In genomic region chr4:147056951-147057630, GRCh38 we compare ENCODE assay signal across 8 cellular contexts.
DNase-seq lines count a peak whose midpoint lies in the region; ATAC-seq and TF ChIP-seq lines count a peak whose summit lies in the region.

No MANE protein-coding gene starts in this region.

- POLR2A ChIA-PET in HEK293 (lab: Yijun Ruan, JAX) = no interaction called here

- no peaks in the 10 kb centered on the region for H3K36me3 Mint-ChIP-seq in activated T-helper 17 cell treated with anti-CD3 and anti-CD28 coated beads, Interleukin-2, amount 50 U/mL, for 72 hours (ENCODE audit: low read depth)

- H3K9me3 ChIP-seq in HEK293 (ENCODE audit: control insufficient read depth, insufficient read depth, low read depth, low read length) (no peaks in the 10 kb centered on the region), lower lobe of right lung (no peaks in the 10 kb centered on the region)

- H3K4me1 Mint-ChIP-seq in activated T-helper 17 cell treated with anti-CD3 and anti-CD28 coated beads, Interleukin-2, amount 50 U/mL, for 72 hours = no peaks in the 10 kb centered on the region

- no peak for ATAC-seq in activated T-helper 17 cell treated with anti-CD3 and anti-CD28 coated beads, Interleukin-2, amount 50 U/mL, for 72 hours (replicated peaks)
- peak in 1 of 2 donors; percentile 74 for ATAC-seq in lower lobe of right lung
- no peak for ATAC-seq in GM21390 (IDR thresholded peaks at IDR 0.05; ENCODE audit: unreplicated experiment)
- no peak for ATAC-seq in GM21447 (IDR thresholded peaks at IDR 0.05; ENCODE audit: unreplicated experiment)

- intact Hi-C loops in lower lobe of right lung (cut with DNase I) = no loop called here

- no peak overlapping the region for H3K4me3 ChIP-seq in HEK293 (ENCODE audit: low read depth, low read length)
- H3K4me3 ChIP-seq in lower lobe of right lung = peak overlapping the region; percentile 48

- H3K36me3 ChIP-seq in HEK293 (ENCODE audit: control insufficient read depth in 2 of 2, insufficient read depth in 1 of 2, low read length in 2 of 2) = no peaks in the 10 kb centered on the region
- no peaks in the 10 kb centered on the region for H3K36me3 ChIP-seq in lower lobe of right lung

- H3K27me3 ChIP-seq in lower lobe of right lung (ENCODE audit: low read depth) = no peaks in the 10 kb centered on the region

- H3K27ac ChIP-seq in HEK293 (ENCODE audit: extremely low read depth, low read depth, low read length) (no peak overlapping the region), lower lobe of right lung (peak overlapping the region; percentile 70)

- H3K9me3 Mint-ChIP-seq in activated T-helper 17 cell treated with anti-CD3 and anti-CD28 coated beads, Interleukin-2, amount 50 U/mL, for 72 hours = no peaks in the 10 kb centered on the region

- in situ Hi-C loops in ACHN (cut with HindIII; ENCODE audit: low pct_ligation_motif_present, low pct_unique_long_range_greater_than_20kb, low sequenced_read_pairs) = no loop called here

- CTCF ChIA-PET in HEK293 (lab: Yijun Ruan, JAX) = interaction anchor here (1.2 kb wide), 1 partner anchor 9 kb away, joined by 4 read pairs; no protein-coding TSS in a partner anchor

- TF ChIP-seq CTCF in HEK293 (tag by site-specific recombination; IDR thresholded peaks at IDR 0.05) (no peak), lower lobe of right lung (IDR thresholded peaks at IDR 0.05) (no peak)

- H3K4me3 Mint-ChIP-seq in activated T-helper 17 cell treated with anti-CD3 and anti-CD28 coated beads, Interleukin-2, amount 50 U/mL, for 72 hours = peak overlapping the region; percentile 80

- H3K4me1 ChIP-seq in HEK293 (ENCODE audit: control insufficient read depth, insufficient read depth, low read length) (peaks cover 4% of the 10 kb centered on the region; the same call in 1 of the 2 replicates), lower lobe of right lung (no peaks in the 10 kb centered on the region)

- peak overlapping the region; percentile 80 for H3K27ac Mint-ChIP-seq in activated T-helper 17 cell treated with anti-CD3 and anti-CD28 coated beads, Interleukin-2, amount 50 U/mL, for 72 hours

- no peaks in the 10 kb centered on the region for H3K27me3 Mint-ChIP-seq in activated T-helper 17 cell treated with anti-CD3 and anti-CD28 coated beads, Interleukin-2, amount 50 U/mL, for 72 hours

- DNase-seq in ACHN (peak; percentile 48), lower lobe of right lung (no peak), Kasumi-1 (lab: John Stamatoyannopoulos, UW) (no peak), NCI-H1436 (lab: John Stamatoyannopoulos, UW) (no peak)

TF ChIP-seq in HEK293, 187 proteins besides CTCF, POLR2A, EP300 and RAD21:
- TF ChIP-seq SCRT1 (tag by site-specific recombination; IDR thresholded peaks at IDR 0.05; ENCODE audit: borderline replicate concordance) (no peak), ZNF701 (tag by site-specific recombination; IDR thresholded peaks at IDR 0.05) (no peak), INSM2 (tag by site-specific recombination; IDR thresholded peaks at IDR 0.05) (no peak), OSR2 (tag by site-specific recombination; IDR thresholded peaks at IDR 0.05) (no peak), ZNF391 (tag by site-specific recombination; IDR thresholded peaks at IDR 0.05; ENCODE audit: borderline replicate concordance, low read depth) (no peak), GLI2 (tag by site-specific recombination; IDR thresholded peaks at IDR 0.05; ENCODE audit: borderline replicate concordance, low read depth) (no peak), ZNF335 (tag by site-specific recombination; conservative IDR thresholded peaks at IDR 0.05) (peak; percentile 48; the same call in 1 of the 2 replicates), ZNF157 (tag by site-specific recombination; IDR thresholded peaks at IDR 0.05) (no peak)
